17 cellular contexts compared by ENCODE assay signal in genomic region chr19:4566402-4567051, GRCh38. TPM values are rescaled to one million over a fixed set of nuclear protein-coding genes. Genes with fewer than 3 reads are reported as not detected.
DNase-seq lines count a peak whose midpoint lies in the region; ATAC-seq and TF ChIP-seq lines count a peak whose summit lies in the region.
"Had no signal": no experiment of that assay in that cellular context is flagged by ENCODE, and none has a peak within 500 bp of the region (broad histone marks: within the 10 kb centered on the region; RNA-seq: fewer than 3 reads in every experiment).

No MANE protein-coding gene starts in this region.

- no peak overlapping the region for H3K4me3 ChIP-seq in heart left ventricle
- H3K4me3 ChIP-seq in osteoblast (ENCODE audit: insufficient read depth, low read length): no peak overlapping the region
- no peak overlapping the region for H3K4me3 ChIP-seq in psoas muscle
- no peak overlapping the region for H3K4me3 ChIP-seq in ovary
- H3K4me3 ChIP-seq: esophagus squamous epithelium, lung, thoracic aorta had no signal

- no peaks in the 10 kb centered on the region for H3K27me3 ChIP-seq in heart left ventricle
- no peaks in the 10 kb centered on the region for H3K27me3 ChIP-seq in osteoblast (ENCODE audit: insufficient read depth, low read length)
- H3K27me3 ChIP-seq in psoas muscle (ENCODE audit: insufficient read depth in 3 of 3, low read length in 2 of 3): no peaks in the 10 kb centered on the region
- H3K27me3 ChIP-seq in ovary: no peaks in the 10 kb centered on the region

- H3K27ac ChIP-seq in heart left ventricle: peak overlapping the region in 4 of 12 donors; percentile 17 to 75 (median 57)
- no peak overlapping the region for H3K27ac ChIP-seq in osteoblast (ENCODE audit: low read depth, low read length)
- no peak overlapping the region for H3K27ac ChIP-seq in psoas muscle
- no peak overlapping the region for H3K27ac ChIP-seq in ovary
- H3K27ac ChIP-seq: thoracic aorta had no signal

- WGBS in heart left ventricle, 4 donors: 91 to 93% (median 92%) methylated on average over 33 to 35 of the region's 35 CpGs
- 52 to 71% (median 65%) methylated on average over 28 to 35 of the region's 35 CpGs for WGBS in psoas muscle, 3 donors
- WGBS in ovary, 3 donors: 75 to 84% (median 80%) methylated on average over 32 to 35 of the region's 35 CpGs

- H3K9me3 ChIP-seq in heart left ventricle (no peaks in the 10 kb centered on the region), osteoblast (ENCODE audit: low read depth, low read length) (no peaks in the 10 kb centered on the region), psoas muscle (no peaks in the 10 kb centered on the region), ovary (no peaks in the 10 kb centered on the region)
- H3K9me3 ChIP-seq: Caco-2, esophagus squamous epithelium, thoracic aorta had no signal

- H4K20me1 ChIP-seq in osteoblast (ENCODE audit: insufficient read depth, low read length): no peaks in the 10 kb centered on the region

- peaks cover 0 to 18% (median 3%) of the 10 kb centered on the region in 12 donors for H3K4me1 ChIP-seq in heart left ventricle
- no peaks in the 10 kb centered on the region for H3K4me1 ChIP-seq in osteoblast (ENCODE audit: insufficient read depth, low read length)
- peaks cover 6% of the 10 kb centered on the region for H3K4me1 ChIP-seq in psoas muscle
- no peaks in the 10 kb centered on the region for H3K4me1 ChIP-seq in ovary (ENCODE audit: insufficient read depth)
- H3K4me1 ChIP-seq: Caco-2, esophagus squamous epithelium had no signal

- no peak overlapping the region for H3K4me2 ChIP-seq in osteoblast (ENCODE audit: insufficient read depth, low read length)

- no peak overlapping the region for H2AFZ ChIP-seq in osteoblast (ENCODE audit: low read length)

- TF ChIP-seq POLR2A in heart left ventricle (IDR thresholded peaks at IDR 0.05) (no peak), ovary (IDR thresholded peaks at IDR 0.05) (no peak)

- H3K79me2 ChIP-seq in osteoblast (ENCODE audit: insufficient read depth, low read length): no peaks in the 10 kb centered on the region

- DNase-seq in Right ventricle myocardium inferior (ENCODE audit: missing footprints): peak; percentile 21
- no peak for DNase-seq in heart left ventricle
- peak; percentile 91 for DNase-seq in NCI-H2171 treated with DMSO at 0.1 percent for 48 hours (lab: John Stamatoyannopoulos, UW)
- DNase-seq in osteoblast (ENCODE audit: insufficient read length, low spot score, missing footprints): peak; percentile 36
- no peak for DNase-seq in psoas muscle
- no peak for DNase-seq in ovary
- DNase-seq: activated CD4-positive, alpha-beta T cell treated with anti-CD3 and anti-CD28 coated beads, Interleukin-2, amount 50 U/mL, for 1 hour; Caco-2; caudate nucleus; effector CD4-positive, alpha-beta T cell; esophagus squamous epithelium; Kasumi-1; naive thymus-derived CD4-positive, alpha-beta T cell; NCI-H1694; SW 1271 had no signal

- H3K36me3 ChIP-seq in heart left ventricle (no peaks in the 10 kb centered on the region), osteoblast (ENCODE audit: insufficient read depth, low read length) (no peaks in the 10 kb centered on the region), psoas muscle (ENCODE audit: insufficient read depth in 1 of 2, low read depth in 1 of 2) (no peaks in the 10 kb centered on the region), ovary (no peaks in the 10 kb centered on the region)
- H3K36me3 ChIP-seq: esophagus squamous epithelium, thoracic aorta had no signal

- ATAC-seq in Right ventricle myocardium inferior (no peak), heart left ventricle (no peak), psoas muscle (no peak)
- ATAC-seq: naive thymus-derived CD4-positive, alpha-beta T cell had no signal

- TF ChIP-seq CTCF in heart left ventricle (IDR thresholded peaks at IDR 0.05): no peak
- no peak for TF ChIP-seq CTCF in osteoblast (IDR thresholded peaks at IDR 0.05; ENCODE audit: extremely low read depth, low read depth, low read length)
- TF ChIP-seq CTCF in psoas muscle (IDR thresholded peaks at IDR 0.05): no peak
- TF ChIP-seq CTCF in ovary (IDR thresholded peaks at IDR 0.05): no peak

- intact Hi-C loops in Right ventricle myocardium inferior (cut with DNase I) (no loop called here), heart left ventricle (cut with DNase I) (loop anchor here in 1 of 10 donors (2.0 kb wide), 1 partner anchor 70 kb away; no protein-coding TSS in a partner anchor), psoas muscle (cut with DNase I) (no loop called here), ovary (cut with DNase I) (no loop called here)

- no peak for TF ChIP-seq EP300 in ovary (IDR thresholded peaks at IDR 0.05)

RNA-seq across cellular contexts. Expression of gene SEMA6B, which starts 7.0 kb away (rescaled TPM):
- total RNA-seq in Right ventricle myocardium inferior (16.7 TPM), heart left ventricle (10 to 100 TPM in 5 of 9 donors, 1 to 10 TPM in 4; 6.4 to 29.7 (median 10.1) TPM), osteoblast (0.29 and 0.36 TPM in 2 replicates), psoas muscle (10 to 100 TPM in 2 of 4 donors, 1 to 10 TPM in 2; 6.2 to 11.7 (median 10.0) TPM), ovary (1 to 10 TPM; 1.3 to 9.7 (median 5.5) TPM)
- polyA plus RNA-seq in heart left ventricle (10 to 100 TPM in 1 of 2 donors, 1 to 10 TPM in 1; 6.0 to 16.5 TPM), psoas muscle (1 to 10 TPM; 2.3 to 7.1 (median 5.6) TPM), ovary (1 to 10 TPM in 1 of 2 donors, under 1 TPM in 1; 0.77 to 7.6 TPM)
- polyA plus RNA-seq: naive thymus-derived CD4-positive, alpha-beta T cell had no signal

RNA-seq across cellular contexts. Expression of gene LRG1, which starts 26.7 kb away (rescaled TPM):
- total RNA-seq in Right ventricle myocardium inferior (0.73 TPM), heart left ventricle (1 to 10 TPM in 2 of 9 donors, under 1 TPM in 7; 0.15 to 1.7 (median 0.36) TPM), osteoblast (not detected in 2 replicates), psoas muscle (1 to 10 TPM in 1 of 4 donors, under 1 TPM in 2, not detected in 1; 0.42 to 1.8 (median 0.53) TPM), ovary (1 to 10 TPM; 1.3 to 7.6 (median 3.6) TPM)
- polyA plus RNA-seq in heart left ventricle (under 1 TPM; 0.23 to 0.30 TPM), psoas muscle (under 1 TPM; 0.09 to 0.42 (median 0.15) TPM), ovary (1 to 10 TPM in 1 of 2 donors, under 1 TPM in 1; 0.33 to 2.1 TPM)

RNA-seq across cellular contexts. Expression of gene PLIN5, which starts 31.5 kb away (rescaled TPM):
- total RNA-seq in Right ventricle myocardium inferior: 50.4 TPM
- total RNA-seq in heart left ventricle: 10 to 100 TPM; 26.0 to 88.6 (median 42.7) TPM
- polyA plus RNA-seq in heart left ventricle: 10 to 100 TPM; 17.5 to 65.0 TPM
- total RNA-seq in osteoblast: 0.36 TPM in 1 of 2 replicates, not detected in the other
- 100 to 1,000 TPM in 2 of 4 donors, 10 to 100 TPM in 2; 61.7 to 143 (median 118) TPM for total RNA-seq in psoas muscle
- polyA plus RNA-seq in psoas muscle: 10 to 100 TPM; 14.5 to 96.8 (median 22.8) TPM
- total RNA-seq in ovary: 100 to 1,000 TPM in 4 of 7 donors, 10 to 100 TPM in 3; 26.0 to 149 (median 131) TPM
- polyA plus RNA-seq in ovary: 10 to 100 TPM in 1 of 2 donors, 1 to 10 TPM in 1; 8.8 to 85.0 TPM

RNA-seq across cellular contexts. Expression of gene PLIN4, which starts 48.2 kb away (rescaled TPM):
- total RNA-seq in Right ventricle myocardium inferior (241 TPM), heart left ventricle (100 to 1,000 TPM; 110 to 292 (median 174) TPM), osteoblast (under 0.01 TPM in 2 replicates), psoas muscle (100 to 1,000 TPM; 115 to 309 (median 183) TPM), ovary (10 to 100 TPM in 5 of 7 donors, 1 to 10 TPM in 2; 3.7 to 55.1 (median 23.6) TPM)
- polyA plus RNA-seq in heart left ventricle (100 to 1,000 TPM in 1 of 2 donors, 10 to 100 TPM in 1; 55.5 to 241 TPM), psoas muscle (10 to 100 TPM; 29.0 to 97.8 (median 50.4) TPM), ovary (1 to 10 TPM; 1.6 to 9.6 TPM)

Comparison
In these comparisons a context has a peak if more than half of its experiments do, and no peak if none do; other contexts are left out.
1. DNase-seq: peak in Right ventricle myocardium inferior (single experiment), NCI-H2171 treated with DMSO at 0.1 percent for 48 hours (single experiment) and osteoblast (single experiment); none in heart left ventricle (0 of 5), psoas muscle (0 of 2) and ovary (0 of 5).
2. RNA of gene PLIN5, which starts 31.5 kb away (total RNA-seq): 61.7 to 143 TPM in psoas muscle, 26.0 to 149 TPM in ovary, 50.4 TPM in Right ventricle myocardium inferior (single experiment) and 26.0 to 88.6 TPM in heart left ventricle; 0.36 TPM in osteoblast; every median in the first group is over 10 times any median in the second.